ENCODE assay signal across 9 cellular contexts in the genomic region with DNA sequence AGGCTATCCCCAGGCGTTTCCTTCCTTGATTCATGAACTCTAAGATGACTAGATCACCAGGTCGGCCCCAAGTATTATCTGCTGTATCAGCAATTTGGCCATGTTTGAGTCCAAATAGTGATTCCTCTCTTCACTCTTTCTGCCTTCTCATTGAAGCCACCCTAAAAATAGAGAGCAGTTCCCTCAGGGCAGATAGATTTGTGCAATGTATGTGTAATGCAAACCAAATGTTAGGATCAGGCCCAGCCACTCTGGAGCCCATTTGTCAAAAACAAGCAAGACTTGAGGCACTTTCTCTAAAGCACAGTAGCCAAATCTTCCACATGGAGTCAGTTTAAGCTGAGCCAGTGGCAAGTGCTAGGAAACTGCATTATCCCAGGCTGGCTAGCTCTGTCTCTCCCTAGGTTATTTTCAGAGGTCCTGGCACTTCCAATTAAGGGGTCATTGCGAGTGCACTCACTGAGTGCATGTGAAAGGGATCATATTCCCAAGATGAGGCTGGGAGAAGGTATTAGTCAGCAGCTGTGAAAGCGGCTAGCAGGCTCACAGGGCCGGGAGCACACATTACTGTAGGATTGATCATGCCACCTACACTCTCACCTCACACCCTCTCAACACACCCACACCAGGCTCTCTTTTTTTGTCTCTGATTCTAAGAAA.
DNase-seq lines count a peak whose midpoint lies in the region; ATAC-seq, FAIRE-seq and TF ChIP-seq lines count a peak whose summit lies in the region.
"Had no signal": no experiment of that assay in that cellular context is flagged by ENCODE, and none has a peak within 500 bp of the region (broad histone marks: within the 10 kb centered on the region; RNA-seq: fewer than 3 reads in every experiment).

No MANE protein-coding gene starts in this region.

- no peak overlapping the region for H3K27ac ChIP-seq in HepG2 (ENCODE audit: extremely low read length, insufficient read depth, low read length)

- H3K36me3 Mint-ChIP-seq in activated CD4-positive, alpha-beta T cell treated with anti-CD3 and anti-CD28 coated beads for 36 hours (ENCODE audit: low read depth) = no peaks in the 10 kb centered on the region

- no peak overlapping the region for H3K4me2 ChIP-seq in HepG2 (ENCODE audit: low read depth, low read length)

- no peaks in the 10 kb centered on the region for H3K27me3 ChIP-seq in MG63
- no peaks in the 10 kb centered on the region for H3K27me3 ChIP-seq in HepG2 (ENCODE audit: control insufficient read depth in 1 of 2, insufficient read depth in 2 of 2, low read length in 2 of 2)

- H3K36me3 ChIP-seq in MG63 = no peaks in the 10 kb centered on the region
- H3K36me3 ChIP-seq in HepG2 (replicated peaks in 1 of 2; ENCODE audit: control insufficient read depth in 1 of 2, insufficient read depth in 2 of 2, low read length in 2 of 2) = no peaks in the 10 kb centered on the region

- no peaks in the 10 kb centered on the region for H3K79me2 ChIP-seq in HepG2 (ENCODE audit: insufficient read depth, low read length)

- H3K27me3 Mint-ChIP-seq in activated CD4-positive, alpha-beta T cell treated with anti-CD3 and anti-CD28 coated beads for 36 hours = peaks cover 13% of the 10 kb centered on the region

- intact Hi-C loops in HepG2 (cut with micrococcal nuclease; ENCODE audit: unreplicated experiment) = loop anchor here (5.0 kb wide), 1 partner anchor 142 kb away; no protein-coding TSS in a partner anchor
- intact Hi-C loops in activated CD4-positive, alpha-beta T cell treated with anti-CD3 and anti-CD28 coated beads for 36 hours (cut with DNase I, micrococcal nuclease) = no loop called here

- POLR2A ChIA-PET in HepG2 (lab: Yijun Ruan, JAX) = no interaction called here
- POLR2A ChIA-PET in activated CD4-positive, alpha-beta T cell treated with anti-CD3 and anti-CD28 coated beads for 36 hours (lab: Charles Lee) = no interaction called here

- FAIRE-seq in HepG2 (lab: Jason Lieb, UNC) = no peak

- no peaks in the 10 kb centered on the region for H3K4me1 ChIP-seq in HepG2 (ENCODE audit: insufficient read depth, low read length)

- in situ Hi-C loops in HepG2 (cut with HindIII; ENCODE audit: extremely low pct_ligation_motif_present, low pct_unique_long_range_greater_than_20kb) = no loop called here

- CTCF ChIA-PET in HepG2 (lab: Yijun Ruan, JAX; ENCODE audit: low intra/inter-chr PET ratio, low total read pairs) = no interaction called here
- CTCF ChIA-PET in activated CD4-positive, alpha-beta T cell treated with anti-CD3 and anti-CD28 coated beads for 36 hours (lab: Charles Lee) = no interaction called here

- H3K4me3 ChIP-seq in AG10803 (ENCODE audit: low read length) = no peak overlapping the region
- H3K4me3 ChIP-seq in MG63 = no peak overlapping the region
- H3K4me3 ChIP-seq in choroid plexus epithelial cell (ENCODE audit: low read depth, low read length) = no peak overlapping the region
- no peak overlapping the region for H3K4me3 ChIP-seq in HepG2 (replicated peaks in 1 of 3; ENCODE audit: insufficient read depth in 1 of 3, low read depth in 2 of 3, low read length in 3 of 3)

- H3K9me3 Mint-ChIP-seq in activated CD4-positive, alpha-beta T cell treated with anti-CD3 and anti-CD28 coated beads for 36 hours (ENCODE audit: low read depth) = no peaks in the 10 kb centered on the region

- TF ChIP-seq CTCF in AG10803 (conservative IDR thresholded peaks at IDR 0.05; ENCODE audit: low read length) (no peak), choroid plexus epithelial cell (conservative IDR thresholded peaks at IDR 0.05; ENCODE audit: low read depth, low read length) (no peak), HepG2 (CRISPR knock-in tag; IDR thresholded peaks at IDR 0.05) (no peak)

- DNase-seq in AG10803 (ENCODE audit: low read depth) = peak; percentile 93
- peak; percentile 84 for DNase-seq in MG63
- DNase-seq in choroid plexus epithelial cell (ENCODE audit: low read depth) = peak; percentile 65
- no peak for DNase-seq in HepG2 (ENCODE audit: low spot score)
- DNase-seq in activated CD4-positive, alpha-beta T cell treated with anti-CD3 and anti-CD28 coated beads for 36 hours = no peak
- no peak for DNase-seq in SKM-1 treated with dmso at 0.1 percent for 144 hours (lab: John Stamatoyannopoulos, UW; ENCODE audit: unreplicated experiment)
- DNase-seq in activated CD4-positive, alpha-beta T cell treated with anti-CD3 and anti-CD28 coated beads for 1 hour = no peak
- DNase-seq: activated B cell treated with CpG ODN at 0.5 μM for 24 hours had no signal

- TF ChIP-seq RAD21 in HepG2 (CRISPR knock-in tag; IDR thresholded peaks at IDR 0.05) = no peak

- H3K27ac Mint-ChIP-seq in activated CD4-positive, alpha-beta T cell treated with anti-CD3 and anti-CD28 coated beads for 36 hours = no peak overlapping the region
- H3K27ac Mint-ChIP-seq: activated B cell treated with CpG ODN at 0.5 μM for 24 hours had no signal

- TF ChIP-seq EP300 in HepG2 (IDR thresholded peaks at IDR 0.05; ENCODE audit: low read depth in 2 of 2, low read length in 2 of 2) = no peak
- TF ChIP-seq EP300 in HepG2 (CRISPR knock-in tag; IDR thresholded peaks at IDR 0.05; ENCODE audit: borderline replicate concordance) = no peak

- no TSS peak for BruUV-seq in HepG2 (replicated peaks; lab: Mats Ljungman, UMichigan)

- H3K9me3 ChIP-seq in MG63 = no peaks in the 10 kb centered on the region
- H3K9me3 ChIP-seq in HepG2 (ENCODE audit: low read length) = no peaks in the 10 kb centered on the region

- H3K4me3 Mint-ChIP-seq in activated CD4-positive, alpha-beta T cell treated with anti-CD3 and anti-CD28 coated beads for 36 hours = no peak overlapping the region
- H3K4me3 Mint-ChIP-seq: activated B cell treated with CpG ODN at 0.5 μM for 24 hours had no signal

- ATAC-seq in HepG2 = no peak
- ATAC-seq in activated CD4-positive, alpha-beta T cell treated with anti-CD3 and anti-CD28 coated beads for 36 hours = no peak
- no peak for ATAC-seq in GM21529 (IDR thresholded peaks at IDR 0.05; ENCODE audit: unreplicated experiment)

- no peak overlapping the region for H3K9ac ChIP-seq in HepG2 (ENCODE audit: insufficient read depth, low read depth, low read length)

- no peaks in the 10 kb centered on the region for H4K20me1 ChIP-seq in HepG2 (ENCODE audit: insufficient read depth, low read length)

- TF ChIP-seq POLR2A in HepG2 (IDR thresholded peaks at IDR 0.05; ENCODE audit: insufficient read depth in 1 of 2, low read depth in 2 of 2, low read length in 2 of 2) = no peak

- H3K4me1 Mint-ChIP-seq in activated CD4-positive, alpha-beta T cell treated with anti-CD3 and anti-CD28 coated beads for 36 hours = no peaks in the 10 kb centered on the region
- H3K4me1 Mint-ChIP-seq: activated B cell treated with CpG ODN at 0.5 μM for 24 hours had no signal

- 2% methylated on average over 5 of the region's 5 CpGs for WGBS in HepG2 (ENCODE audit: low lambda C conversion rate)

- no peak overlapping the region for H2AFZ ChIP-seq in HepG2 (ENCODE audit: low read length)

TF ChIP-seq in HepG2, 621 proteins besides CTCF, POLR2A, EP300 and RAD21:
- TF ChIP-seq MAFK (conservative IDR thresholded peaks at IDR 0.05 in 1 of 2, IDR thresholded peaks at IDR 0.05 in 1 of 2; ENCODE audit: low read length in 2 of 2) (peak; percentile 94 to 97), NCOA2 (CRISPR knock-in tag; IDR thresholded peaks at IDR 0.05) (no peak), MAFF (IDR thresholded peaks at IDR 0.05; ENCODE audit: low read depth, low read length) (peak; percentile 95)
- TF ChIP-seq, protein P1, sequence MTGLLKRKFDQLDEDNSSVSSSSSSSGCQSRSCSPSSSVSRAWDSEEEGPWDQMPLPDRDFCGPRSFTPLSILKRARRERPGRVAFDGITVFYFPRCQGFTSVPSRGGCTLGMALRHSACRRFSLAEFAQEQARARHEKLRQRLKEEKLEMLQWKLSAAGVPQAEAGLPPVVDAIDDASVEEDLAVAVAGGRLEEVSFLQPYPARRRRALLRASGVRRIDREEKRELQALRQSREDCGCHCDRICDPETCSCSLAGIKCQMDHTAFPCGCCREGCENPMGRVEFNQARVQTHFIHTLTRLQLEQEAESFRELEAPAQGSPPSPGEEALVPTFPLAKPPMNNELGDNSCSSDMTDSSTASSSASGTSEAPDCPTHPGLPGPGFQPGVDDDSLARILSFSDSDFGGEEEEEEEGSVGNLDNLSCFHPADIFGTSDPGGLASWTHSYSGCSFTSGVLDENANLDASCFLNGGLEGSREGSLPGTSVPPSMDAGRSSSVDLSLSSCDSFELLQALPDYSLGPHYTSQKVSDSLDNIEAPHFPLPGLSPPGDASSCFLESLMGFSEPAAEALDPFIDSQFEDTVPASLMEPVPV (CRISPR knock-in tag; IDR thresholded peaks at IDR 0.05) = no peak

Comparison
In these comparisons a context has a peak if more than half of its experiments do, and no peak if none do; other contexts are left out.
1. DNase-seq: peak in AG10803 (single experiment), MG63 (single experiment) and choroid plexus epithelial cell (single experiment); none in HepG2 (single experiment), activated CD4-positive, alpha-beta T cell treated with anti-CD3 and anti-CD28 coated beads for 36 hours (single experiment), SKM-1 treated with dmso at 0.1 percent for 144 hours (single experiment) and activated CD4-positive, alpha-beta T cell treated with anti-CD3 and anti-CD28 coated beads for 1 hour (single experiment).